ENCODE assay signal across 8 cellular contexts in the genomic region with DNA sequence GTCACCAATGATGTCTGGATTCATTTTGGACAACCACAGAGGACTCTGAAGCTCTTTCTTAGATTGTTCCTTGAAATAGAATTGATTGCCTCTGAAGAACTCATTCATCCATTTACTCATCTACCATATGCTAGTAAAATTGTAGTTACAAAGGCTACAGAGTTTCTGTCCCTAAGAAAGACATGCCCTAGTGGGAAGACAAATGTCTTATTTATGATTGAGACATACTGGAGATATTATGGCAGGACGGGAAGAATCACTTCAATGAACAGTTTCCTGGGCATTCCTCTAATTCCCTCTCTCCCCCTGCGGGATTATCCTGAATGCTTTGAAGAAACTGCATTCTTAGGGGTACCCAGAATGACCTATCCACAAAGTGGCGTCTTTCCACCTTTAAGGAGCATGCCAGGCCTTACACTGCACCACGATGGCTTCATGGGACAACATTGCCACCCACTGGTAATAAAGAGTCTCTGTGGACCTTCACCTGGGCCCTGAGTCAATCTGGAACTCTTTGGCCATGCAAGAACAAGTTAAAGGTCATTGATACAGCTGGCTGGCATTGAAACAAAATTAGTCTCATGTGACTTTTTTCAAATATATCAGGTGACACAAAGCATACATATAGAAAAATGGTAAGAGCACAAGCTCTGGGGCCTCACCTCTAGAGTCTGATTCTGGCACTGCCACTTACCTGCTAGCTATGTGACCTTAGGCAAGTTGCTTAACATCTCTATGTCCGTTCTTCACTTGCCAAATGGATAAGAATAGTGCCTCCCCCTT.
DNase-seq lines count a peak whose midpoint lies in the region; ATAC-seq lines count a peak whose summit lies in the region.

No MANE protein-coding gene starts in this region.

- DNase-seq in SIG-M5 treated with dmso at 0.1 percent for 504 hours (lab: John Stamatoyannopoulos, UW; ENCODE audit: unreplicated experiment), result peak; percentile 78
- DNase-seq in SIG-M5 (lab: John Stamatoyannopoulos, UW), result no peak
- DNase-seq in NCI-H146 treated with DMSO at 0.1 percent for 48 hours (lab: John Stamatoyannopoulos, UW; ENCODE audit: unreplicated experiment), result peak; percentile 1
- DNase-seq in T-helper 9 cell, result peak; percentile 18
- peak in 35 of 58 donors; percentile 2 to 59 (median 20) for DNase-seq in anterior cingulate cortex (lab: John Stamatoyannopoulos, UW)
- DNase-seq in hepatic stellate cell (ENCODE audit: low spot score), result peak; percentile 58
- DNase-seq in stimulated activated CD4-positive, alpha-beta T cell treated with anti-CD3 and anti-CD28 coated beads, Interleukin-12 subunit alpha, Interleukin-12 subunit beta, amount 100 ng/mL, for 24 hours (ENCODE audit: low read depth in 2 of 2), result peak; percentile 36 to 40

- peak; percentile 97 for ATAC-seq in HG02840 (IDR thresholded peaks at IDR 0.05; ENCODE audit: low FRiP score, unreplicated experiment)
